ENCODE assay signal across 8 cellular contexts in the genomic region with DNA sequence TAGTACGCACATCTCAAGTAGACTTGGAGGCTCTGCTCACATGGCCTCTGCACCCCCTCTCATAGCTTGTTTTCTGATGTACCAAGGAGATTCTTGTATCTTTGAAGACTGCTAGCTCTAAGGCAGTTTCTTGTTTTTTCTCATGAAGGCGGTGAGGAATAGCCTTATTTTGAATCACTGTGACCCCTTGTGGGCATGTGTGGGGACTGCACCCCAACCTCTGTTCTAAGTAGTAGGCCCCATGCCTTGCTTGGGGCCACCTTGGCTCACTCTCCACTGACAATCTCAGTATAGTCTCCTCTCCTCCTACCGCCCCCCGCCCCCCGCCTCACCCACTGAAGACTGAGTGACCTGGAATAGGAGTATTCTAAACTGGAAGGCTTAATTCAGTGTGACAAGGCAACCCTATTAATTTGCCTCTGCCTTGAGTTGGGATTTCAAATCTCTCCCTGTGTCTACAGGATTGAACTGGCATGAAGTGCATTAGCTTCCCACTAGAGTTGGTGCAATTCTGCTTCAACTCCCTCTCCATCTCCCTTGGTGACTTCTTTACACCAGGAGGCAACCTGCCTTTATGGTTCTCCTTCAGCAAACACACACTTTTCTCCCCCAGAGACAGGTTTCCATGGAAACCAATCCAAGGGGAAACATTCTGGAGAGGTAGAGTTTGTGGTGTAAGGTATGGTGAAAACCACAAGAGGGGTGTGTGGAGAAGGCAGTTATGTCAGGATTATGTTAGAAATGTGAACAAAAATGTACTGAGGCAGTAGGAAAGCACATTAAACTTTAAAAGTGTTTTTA.
DNase-seq lines count a peak whose midpoint lies in the region; ATAC-seq and TF ChIP-seq lines count a peak whose summit lies in the region.

No MANE protein-coding gene starts in this region.

- TF ChIP-seq EP300 in suprapubic skin (IDR thresholded peaks at IDR 0.05): no peak

- no peaks in the 10 kb centered on the region for H4K20me1 ChIP-seq in OCI-LY1 (ENCODE audit: insufficient read depth, low read length)

- H3F3A ChIP-seq in OCI-LY1 (ENCODE audit: insufficient read depth, low read length): no peaks in the 10 kb centered on the region

- H3K9me3 ChIP-seq in OCI-LY1 (ENCODE audit: low read length): no peaks in the 10 kb centered on the region
- no peaks in the 10 kb centered on the region for H3K9me3 ChIP-seq in neutrophil
- no peaks in the 10 kb centered on the region for H3K9me3 ChIP-seq in suprapubic skin

- TF ChIP-seq POLR2A in suprapubic skin (IDR thresholded peaks at IDR 0.05): no peak

- H3K27ac ChIP-seq in OCI-LY1 (ENCODE audit: low read depth, low read length, poor library complexity, severe bottlenecking): no peak overlapping the region
- no peak overlapping the region for H3K27ac ChIP-seq in neutrophil
- H3K27ac ChIP-seq in suprapubic skin: no peak overlapping the region

- H3K4me2 ChIP-seq in OCI-LY1 (ENCODE audit: low read length): no peak overlapping the region

- H3K9ac ChIP-seq in OCI-LY1 (ENCODE audit: low read length): no peak overlapping the region

- DNase-seq in G401 (ENCODE audit: low spot score): peak; percentile 21
- peak; percentile 52 for DNase-seq in activated T-cell treated with anti-CD3 and anti-CD28 coated beads for 4 hours
- DNase-seq in fibroblast of peridontal ligament (ENCODE audit: extremely low read depth): peak; percentile 71
- DNase-seq in suprapubic skin (ENCODE audit: low spot score in 2 of 2): no peak

- H2AFZ ChIP-seq in OCI-LY1 (ENCODE audit: low read length): no peak overlapping the region

- no peak overlapping the region for H3K4me3 ChIP-seq in OCI-LY1 (ENCODE audit: low read depth, low read length, poor library complexity, severe bottlenecking)
- no peak overlapping the region for H3K4me3 ChIP-seq in neutrophil (ENCODE audit: low read depth in 1 of 2, low read length in 1 of 2)
- H3K4me3 ChIP-seq in suprapubic skin: no peak overlapping the region

- no peaks in the 10 kb centered on the region for H3K9me2 ChIP-seq in OCI-LY1 (ENCODE audit: low read depth, low read length)

- in situ Hi-C loops in G401 (cut with HindIII; ENCODE audit: low sequenced_read_pairs): no loop called here

- H3K36me3 ChIP-seq in OCI-LY1 (ENCODE audit: insufficient read depth, low read length): no peaks in the 10 kb centered on the region
- H3K36me3 ChIP-seq in neutrophil: no peaks in the 10 kb centered on the region
- no peaks in the 10 kb centered on the region for H3K36me3 ChIP-seq in suprapubic skin

- WGBS in suprapubic skin: 69% methylated on average over 5 of the region's 5 CpGs

- H3K27me3 ChIP-seq in OCI-LY1 (ENCODE audit: insufficient read depth, low read length) (no peaks in the 10 kb centered on the region), neutrophil (no peaks in the 10 kb centered on the region), suprapubic skin (no peaks in the 10 kb centered on the region)

- no peaks in the 10 kb centered on the region for H3K79me2 ChIP-seq in OCI-LY1 (ENCODE audit: insufficient read depth, low read length)

- TF ChIP-seq CTCF in OCI-LY1 (IDR thresholded peaks at IDR 0.05; ENCODE audit: low read length): peak; percentile 73
- TF ChIP-seq CTCF in neutrophil (IDR thresholded peaks at IDR 0.05): peak; percentile 16
- peak; percentile 13 to 73 for TF ChIP-seq CTCF in suprapubic skin (IDR thresholded peaks at IDR 0.05)

- ATAC-seq in HG02870 (IDR thresholded peaks at IDR 0.05; ENCODE audit: unreplicated experiment) (peak; percentile 58), GM19035 (IDR thresholded peaks at IDR 0.05; ENCODE audit: unreplicated experiment) (no peak)

- H3K4me1 ChIP-seq in OCI-LY1 (ENCODE audit: insufficient read depth, low read length, severe bottlenecking) (no peaks in the 10 kb centered on the region), neutrophil (ENCODE audit: control insufficient read depth in 1 of 2, insufficient read depth in 1 of 2, low read depth in 1 of 2, low read length in 1 of 2) (no peaks in the 10 kb centered on the region), suprapubic skin (no peaks in the 10 kb centered on the region)

Comparison
In these comparisons a context has a peak if more than half of its experiments do, and no peak if none do; other contexts are left out.
1. DNase-seq: peak in G401 (single experiment), activated T-cell treated with anti-CD3 and anti-CD28 coated beads for 4 hours (single experiment) and fibroblast of peridontal ligament (single experiment); none in suprapubic skin (0 of 2).
2. CTCF ChIP-seq: peak in every context shown above with its lines; median percentile 73 in OCI-LY1; 43 in suprapubic skin; 16 in neutrophil.